ENCODE assay signal across 31 cellular contexts in genomic region chr4:56213543-56213942, GRCh38.
"Had no signal": no experiment of that assay in that cellular context is flagged by ENCODE, and none has a peak within 500 bp of the region (broad histone marks: within the 10 kb centered on the region; RNA-seq: fewer than 3 reads in every experiment).

No MANE protein-coding gene starts in this region.

- DNase-seq: natural killer cell; occipital lobe; ovary; posterior cingulate gyrus; psoas muscle; right cardiac atrium; spleen; stimulated activated CD4-positive, alpha-beta T cell treated with anti-CD3 and anti-CD28 coated beads, Interleukin-12 subunit alpha, Interleukin-12 subunit beta, amount 100 ng/mL, for 4 hours; stimulated activated CD4-positive, alpha-beta T cell treated with anti-CD3 and anti-CD28 coated beads, Interleukin-1b, Interleukin-23, amount 100 ng/mL, for 48 hours; stimulated activated CD4-positive, alpha-beta T cell treated with anti-CD3 and anti-CD28 coated beads, Interleukin-4, amount 100 ng/mL, for 1 hour; stimulated activated CD4-positive, alpha-beta T cell treated with anti-CD3 and anti-CD28 coated beads, Interleukin-4, amount 100 ng/mL, for 4 hours; stimulated activated CD8-positive, alpha-beta memory T cell treated with anti-CD3 and anti-CD28 coated beads, Interleukin-4, amount 100 ng/mL, for 48 hours; stimulated activated naive CD4-positive, alpha-beta T cell; stimulated activated naive CD8-positive, alpha-beta T cell treated with anti-CD3 and anti-CD28 coated beads, Interleukin-15, amount 100 ng/mL, for 72 hours; stimulated activated naive CD8-positive, alpha-beta T cell treated with anti-CD3 and anti-CD28 coated beads, Interleukin-15, Interleukin-2, amounts not matched to agents 100 U/mL and 50 U/mL, for 24 hours; substantia nigra; testis; tibial artery; transverse colon; upper lobe of right lung; uterus had no signal

- H3K4me1 Mint-ChIP-seq: natural killer cell; stimulated activated memory B cell treated with anti-CD40 and anti-IgM and Interleukin-4, amounts not matched to agents 10 μg/mL and 1 μg/mL and 100 μg/mL, for 72 hours; stimulated activated naive CD8-positive, alpha-beta T cell treated with anti-CD3 and anti-CD28 coated beads, Interleukin-15, amount 100 ng/mL, for 72 hours had no signal

- H3K79me2 ChIP-seq: parathyroid adenoma had no signal

- H2AFZ ChIP-seq: neural progenitor cell, parathyroid adenoma had no signal

- H3K9ac ChIP-seq: neural progenitor cell, parathyroid adenoma had no signal

- H3K36me3 Mint-ChIP-seq: natural killer cell had no signal

- H3K27ac Mint-ChIP-seq: natural killer cell; nephron; neural progenitor cell; progenitor cell of endocrine pancreas; stimulated activated memory B cell treated with anti-CD40 and anti-IgM and Interleukin-4, amounts not matched to agents 10 μg/mL and 1 μg/mL and 100 μg/mL, for 72 hours; stimulated activated naive CD8-positive, alpha-beta T cell treated with anti-CD3 and anti-CD28 coated beads, Interleukin-15, amount 100 ng/mL, for 72 hours; type B pancreatic cell had no signal

- H3K27me3 ChIP-seq: neural progenitor cell, ovary, spleen, suprapubic skin, testis, tibial artery, transverse colon, upper lobe of right lung, uterus had no signal

- H3K4me2 ChIP-seq: neural progenitor cell, smooth muscle cell had no signal

- H3K4me1 ChIP-seq: psoas muscle, spleen, tibial artery, upper lobe of right lung, uterus had no signal

- H3K27me3 Mint-ChIP-seq: progenitor cell of endocrine pancreas; stimulated activated memory B cell treated with anti-CD40 and anti-IgM and Interleukin-4, amounts not matched to agents 10 μg/mL and 1 μg/mL and 100 μg/mL, for 72 hours; type B pancreatic cell had no signal

- H3K9me3 ChIP-seq: suprapubic skin, testis, tibial artery, upper lobe of right lung, uterus had no signal

- H3K9me3 Mint-ChIP-seq: type B pancreatic cell had no signal

- H3K36me3 ChIP-seq: neural progenitor cell, ovary, spleen, suprapubic skin, tibial artery, transverse colon, upper lobe of right lung, uterus had no signal

- ATAC-seq: natural killer cell; psoas muscle; right cardiac atrium; sciatic nerve; stimulated activated memory B cell treated with anti-CD40 and anti-IgM and Interleukin-4, amounts not matched to agents 10 μg/mL and 1 μg/mL and 100 μg/mL, for 72 hours; stimulated activated naive CD8-positive, alpha-beta T cell treated with anti-CD3 and anti-CD28 coated beads, Interleukin-15, amount 100 ng/mL, for 72 hours; stimulated activated naive CD8-positive, alpha-beta T cell treated with anti-CD3 and anti-CD28 coated beads, Interleukin-15, Interleukin-2, amounts not matched to agents 100 U/mL and 50 U/mL, for 24 hours; upper lobe of right lung had no signal

- H3K27ac ChIP-seq: neural progenitor cell, ovary, psoas muscle, skin epidermis, spleen, suprapubic skin, testis, tibial artery, transverse colon, upper lobe of right lung, uterus had no signal

- H3K4me3 Mint-ChIP-seq: natural killer cell; nephron; neural progenitor cell; stimulated activated memory B cell treated with anti-CD40 and anti-IgM and Interleukin-4, amounts not matched to agents 10 μg/mL and 1 μg/mL and 100 μg/mL, for 72 hours; stimulated activated naive CD8-positive, alpha-beta T cell treated with anti-CD3 and anti-CD28 coated beads, Interleukin-15, amount 100 ng/mL, for 72 hours; type B pancreatic cell had no signal

- H3K4me3 ChIP-seq: neural progenitor cell, ovary, psoas muscle, skin epidermis, smooth muscle cell, spleen, suprapubic skin, testis, tibial artery, transverse colon, upper lobe of right lung, uterus had no signal
